1 cellular context compared by ENCODE assay signal in genomic region chr10:5943536-5943935, GRCh38.
TF ChIP-seq lines count a peak whose summit lies in the region.

No MANE protein-coding gene starts in this region.

TF ChIP-seq in liver, 16 proteins besides CTCF, POLR2A, EP300 and RAD21 (continued from another document):
- no peak for TF ChIP-seq TAF1 (conservative IDR thresholded peaks at IDR 0.05)
- TF ChIP-seq RXRA (IDR thresholded peaks at IDR 0.05): no peak
- TF ChIP-seq EGR1 (IDR thresholded peaks at IDR 0.05; ENCODE audit: low read depth in 2 of 2): no peak
- no peak for TF ChIP-seq GABPA (IDR thresholded peaks at IDR 0.05 in 1 of 2, conservative IDR thresholded peaks at IDR 0.05 in 1 of 2)
TF ChIP-seq in liver: peak in this region for 0.
